In genomic region chr17:50911890-50912289, GRCh38 we compare ENCODE assay signal across 21 cellular contexts. TPM values are rescaled to one million over a fixed set of nuclear protein-coding genes. Genes with fewer than 3 reads are reported as not detected.
DNase-seq lines count a peak whose midpoint lies in the region; ATAC-seq, FAIRE-seq and TF ChIP-seq lines count a peak whose summit lies in the region.
"Had no signal": no experiment of that assay in that cellular context is flagged by ENCODE, and none has a peak within 500 bp of the region (broad histone marks: within the 10 kb centered on the region; RNA-seq: fewer than 3 reads in every experiment).

No MANE protein-coding gene starts in this region.

- TF ChIP-seq CTCF in breast epithelium (IDR thresholded peaks at IDR 0.05) (no peak), MCF 10A (IDR thresholded peaks at IDR 0.05; ENCODE audit: unreplicated experiment) (no peak), HepG2 (CRISPR knock-in tag; IDR thresholded peaks at IDR 0.05) (no peak), D721Med (IDR thresholded peaks at IDR 0.05; ENCODE audit: insufficient read depth, missing control alignments) (no peak), esophagus squamous epithelium (IDR thresholded peaks at IDR 0.05) (no peak)

- POLR2A ChIA-PET in MCF 10A (lab: Yijun Ruan, JAX) (interaction anchor here (0.9 to 2.8 kb wide), 4 partner anchors 11 to 49 kb away, joined by 3 to 15 read pairs (median 4); partner anchors contain the start of gene TOB1), HepG2 (lab: Yijun Ruan, JAX) (interaction anchor here (1.2 to 9.1 kb wide), 5 partner anchors 13 to 47 kb away, joined by 4 to 336 read pairs (median 9); partner anchors contain the start of gene TOB1)

- H3K27ac ChIP-seq in breast epithelium (peak overlapping the region; percentile 49 to 98), HepG2 (ENCODE audit: extremely low read length, insufficient read depth, low read length) (peak overlapping the region; percentile 3), esophagus squamous epithelium (no peak overlapping the region)

- in situ Hi-C loops in HepG2 (cut with HindIII; ENCODE audit: extremely low pct_ligation_motif_present, low pct_unique_long_range_greater_than_20kb) = no loop called here

- no peaks in the 10 kb centered on the region for H3K36me3 ChIP-seq in breast epithelium
- H3K36me3 ChIP-seq in NT2/D1 (ENCODE audit: insufficient read depth, insufficient read length, low read length) = no peaks in the 10 kb centered on the region
- no peaks in the 10 kb centered on the region for H3K36me3 ChIP-seq in HepG2 (replicated peaks in 1 of 2; ENCODE audit: control insufficient read depth in 1 of 2, insufficient read depth in 2 of 2, low read length in 2 of 2)
- H3K36me3 ChIP-seq in esophagus squamous epithelium = no peaks in the 10 kb centered on the region

- no peaks in the 10 kb centered on the region for H3K9me3 Mint-ChIP-seq in MCF 10A (ENCODE audit: unreplicated experiment)
- H3K9me3 Mint-ChIP-seq: stimulated activated memory B cell treated with anti-CD40 and anti-IgM and Interleukin-4, amounts not matched to agents 10 μg/mL and 1 μg/mL and 100 μg/mL, for 72 hours had no signal

- BruUV-seq in MCF 10A (replicated peaks; lab: Mats Ljungman, UMichigan) = no TSS peak
- no TSS peak for BruUV-seq in HepG2 (replicated peaks; lab: Mats Ljungman, UMichigan)

- no peaks in the 10 kb centered on the region for H3K9me3 ChIP-seq in breast epithelium
- H3K9me3 ChIP-seq in NT2/D1 (ENCODE audit: insufficient read depth, low read length) = no peaks in the 10 kb centered on the region
- no peaks in the 10 kb centered on the region for H3K9me3 ChIP-seq in HepG2 (ENCODE audit: low read length)
- H3K9me3 ChIP-seq in esophagus squamous epithelium = no peaks in the 10 kb centered on the region

- H3K4me3 ChIP-seq in breast epithelium = no peak overlapping the region
- no peak overlapping the region for H3K4me3 ChIP-seq in NT2/D1 (ENCODE audit: insufficient read length, low read depth)
- H3K4me3 ChIP-seq in HepG2 (replicated peaks in 1 of 3; ENCODE audit: insufficient read depth in 1 of 3, low read depth in 2 of 3, low read length in 3 of 3) = no peak overlapping the region
- no peak overlapping the region for H3K4me3 ChIP-seq in esophagus squamous epithelium
- H3K4me3 ChIP-seq: lung had no signal

- no peak for TF ChIP-seq POLR2A in breast epithelium (IDR thresholded peaks at IDR 0.05)
- no peak for TF ChIP-seq POLR2A in HepG2 (IDR thresholded peaks at IDR 0.05; ENCODE audit: insufficient read depth in 1 of 2, low read depth in 2 of 2, low read length in 2 of 2)
- TF ChIP-seq POLR2A in esophagus squamous epithelium (IDR thresholded peaks at IDR 0.05) = no peak

- peak overlapping the region; percentile 34 for H3K9ac ChIP-seq in NT2/D1 (ENCODE audit: insufficient read length, low read depth)
- no peak overlapping the region for H3K9ac ChIP-seq in HepG2 (ENCODE audit: insufficient read depth, low read depth, low read length)

- H3K27ac Mint-ChIP-seq in MCF 10A (ENCODE audit: low read depth, unreplicated experiment) = no peak overlapping the region
- H3K27ac Mint-ChIP-seq: stimulated activated memory B cell treated with anti-CD40 and anti-IgM and Interleukin-4, amounts not matched to agents 10 μg/mL and 1 μg/mL and 100 μg/mL, for 72 hours had no signal

- no peak overlapping the region for H2AFZ ChIP-seq in HepG2 (ENCODE audit: low read length)

- no peak overlapping the region for H3K4me2 ChIP-seq in HepG2 (ENCODE audit: low read depth, low read length)

- no peaks in the 10 kb centered on the region for H3K27me3 ChIP-seq in breast epithelium
- no peaks in the 10 kb centered on the region for H3K27me3 ChIP-seq in NT2/D1 (ENCODE audit: insufficient read depth, insufficient read length)
- H3K27me3 ChIP-seq in HepG2 (ENCODE audit: control insufficient read depth in 1 of 2, insufficient read depth in 2 of 2, low read length in 2 of 2) = no peaks in the 10 kb centered on the region
- H3K27me3 ChIP-seq in esophagus squamous epithelium = no peaks in the 10 kb centered on the region

- no peak for TF ChIP-seq RAD21 in HepG2 (CRISPR knock-in tag; IDR thresholded peaks at IDR 0.05)

- no peaks in the 10 kb centered on the region for H4K20me1 ChIP-seq in HepG2 (ENCODE audit: insufficient read depth, low read length)

- no peak for FAIRE-seq in HepG2 (lab: Jason Lieb, UNC)
- no peak for FAIRE-seq in D721Med (lab: Jason Lieb, UNC)

- no peak overlapping the region for H3K4me3 Mint-ChIP-seq in MCF 10A (ENCODE audit: unreplicated experiment)
- H3K4me3 Mint-ChIP-seq: naive B cell; stimulated activated memory B cell treated with anti-CD40 and anti-IgM and Interleukin-4, amounts not matched to agents 10 μg/mL and 1 μg/mL and 100 μg/mL, for 72 hours had no signal

- CTCF ChIA-PET in MCF 10A (lab: Yijun Ruan, JAX) (interaction anchor here (0.7 to 1.2 kb wide), 4 partner anchors 38 to 128 kb away, joined by 3 to 4 read pairs (median 3); no protein-coding TSS in a partner anchor), HepG2 (lab: Yijun Ruan, JAX; ENCODE audit: low intra/inter-chr PET ratio, low total read pairs) (no interaction called here)

- H3K79me2 ChIP-seq in HepG2 (ENCODE audit: insufficient read depth, low read length) = no peaks in the 10 kb centered on the region

- TF ChIP-seq EP300 in HepG2 (IDR thresholded peaks at IDR 0.05; ENCODE audit: low read depth in 2 of 2, low read length in 2 of 2) = no peak
- TF ChIP-seq EP300 in HepG2 (CRISPR knock-in tag; IDR thresholded peaks at IDR 0.05; ENCODE audit: borderline replicate concordance) = no peak

- no peaks in the 10 kb centered on the region for H3K36me3 Mint-ChIP-seq in MCF 10A (ENCODE audit: insufficient read depth, unreplicated experiment)
- H3K36me3 Mint-ChIP-seq: naive B cell; stimulated activated memory B cell treated with anti-CD40 and anti-IgM and Interleukin-4, amounts not matched to agents 10 μg/mL and 1 μg/mL and 100 μg/mL, for 72 hours had no signal

- intact Hi-C loops in breast epithelium (cut with DNase I; ENCODE audit: low total_unique reads) = no loop called here
- intact Hi-C loops in MCF 10A (cut with micrococcal nuclease) = no loop called here
- intact Hi-C loops in HepG2 (cut with micrococcal nuclease; ENCODE audit: unreplicated experiment) = no loop called here
- intact Hi-C loops in esophagus squamous epithelium (cut with DNase I) = no loop called here

- ATAC-seq in HepG2 = no peak
- no peak for ATAC-seq in HG03354 (IDR thresholded peaks at IDR 0.05; ENCODE audit: poor library complexity, severe bottlenecking, unreplicated experiment)
- ATAC-seq: PC-3; stimulated activated memory B cell treated with anti-CD40 and anti-IgM and Interleukin-4, amounts not matched to agents 10 μg/mL and 1 μg/mL and 100 μg/mL, for 72 hours had no signal

- H3K4me1 Mint-ChIP-seq in MCF 10A (ENCODE audit: insufficient read depth, unreplicated experiment) = peaks cover 12% of the 10 kb centered on the region
- H3K4me1 Mint-ChIP-seq: naive B cell had no signal

- WGBS in HepG2 (ENCODE audit: low lambda C conversion rate) = 84% methylated on average over 4 of the region's 4 CpGs
- 83 to 86% methylated on average over 2 of the region's 4 CpGs for WGBS in esophagus squamous epithelium, 2 donors

- DNase-seq in breast epithelium (ENCODE audit: low spot score in 2 of 2) (no peak), MCF 10A (ENCODE audit: unreplicated experiment) (no peak), NT2/D1 (ENCODE audit: low read depth, low spot score) (no peak), HepG2 (ENCODE audit: low spot score) (no peak), NCI-H2029 (lab: John Stamatoyannopoulos, UW) (no peak), D721Med (ENCODE audit: insufficient read length, low spot score) (no peak), esophagus squamous epithelium (lab: John Stamatoyannopoulos, UW) (no peak)
- DNase-seq: activated CD4-positive, alpha-beta T cell treated with anti-CD3 and anti-CD28 coated beads for 1 hour; activated CD8-positive, alpha-beta memory T cell treated with anti-CD3 and anti-CD28 coated beads, Interleukin-2, amount 50 U/mL, for 48 hours; activated gamma-delta T cell; cerebellar nuclear complex; effector memory CD4-positive, alpha-beta T cell; Karpas-422; naive B cell; NCI-H1417 treated with DMSO at 0.1 percent for 48 hours; NCI-H748 treated with DMSO at 0.1 percent for 48 hours; PC-3; T-helper 9 cell had no signal

- no peaks in the 10 kb centered on the region for H3K27me3 Mint-ChIP-seq in MCF 10A (ENCODE audit: insufficient read depth, unreplicated experiment)
- H3K27me3 Mint-ChIP-seq: naive B cell; stimulated activated memory B cell treated with anti-CD40 and anti-IgM and Interleukin-4, amounts not matched to agents 10 μg/mL and 1 μg/mL and 100 μg/mL, for 72 hours had no signal

- H3K4me1 ChIP-seq in breast epithelium (peaks cover 7 to 33% of the 10 kb centered on the region in 2 donors), NT2/D1 (ENCODE audit: insufficient read depth, insufficient read length) (peaks cover 32% of the 10 kb centered on the region), HepG2 (ENCODE audit: insufficient read depth, low read length) (peaks cover 83% of the 10 kb centered on the region), esophagus squamous epithelium (peaks cover 8 to 67% (median 31%) of the 10 kb centered on the region in 3 donors)

RNA-seq across cellular contexts. Expression of gene TOB1, which starts 45.7 kb away (rescaled TPM):
- 100 to 1,000 TPM in 1 of 3 donors, 10 to 100 TPM in 2; 12.6 to 145 (median 54.1) TPM for total RNA-seq in breast epithelium
- total RNA-seq in MCF 10A (2022) = 53.1 and 66.0 TPM in 2 replicates
- 19.4 and 21.9 TPM in 2 replicates for total RNA-seq in HepG2 (2016; rRNA removed; fragmentation: Illumina TruSeq; extraction: Trizol)
- 4.8 and 6.1 TPM in 2 replicates for total RNA-seq in HepG2 (2016; cell fraction: cytosol; rRNA removed; fragmentation: Illumina TruSeq; extraction: Trizol; ENCODE audit: low read depth)
- 15.4 and 18.3 TPM in 2 replicates for total RNA-seq in HepG2 (2016; cell fraction: insoluble cytoplasmic fraction; rRNA removed; fragmentation: Illumina TruSeq; extraction: Trizol)
- total RNA-seq in HepG2 (2016; cell fraction: membrane; rRNA removed; fragmentation: Illumina TruSeq; extraction: Trizol) = 17.3 and 20.5 TPM in 2 replicates
- 32.5 and 39.5 TPM in 2 replicates for total RNA-seq in HepG2 (2016; cell fraction: nucleus; rRNA removed; fragmentation: Illumina TruSeq; extraction: Trizol)
- polyA plus RNA-seq in HepG2 (2011; rRNA removed) = 52.5 and 57.7 TPM in 2 replicates
- polyA plus RNA-seq in HepG2 (2011; cell fraction: cytosol; rRNA removed) = 34.6 and 53.8 TPM in 2 replicates
- polyA plus RNA-seq in HepG2 (2011; cell fraction: nucleus; rRNA removed) = 22.7 and 27.8 TPM in 2 replicates
- polyA plus RNA-seq in HepG2 (2012) = 77.1 and 86.3 TPM in 2 replicates
- polyA plus RNA-seq in HepG2 (2016; cell fraction: cytosol; fragmentation: Illumina TruSeq; extraction: Trizol; ENCODE audit: low read depth) = 11.4 and 11.5 TPM in 2 replicates
- 38.0 and 41.3 TPM in 2 replicates for polyA plus RNA-seq in HepG2 (2016; cell fraction: insoluble cytoplasmic fraction; fragmentation: Illumina TruSeq; extraction: Trizol; ENCODE audit: low read depth)
- polyA plus RNA-seq in HepG2 (2016; cell fraction: membrane; fragmentation: Illumina TruSeq; extraction: Trizol; ENCODE audit: low read depth) = 23.3 and 26.8 TPM in 2 replicates
- polyA plus RNA-seq in HepG2 (2016; cell fraction: nucleus; fragmentation: Illumina TruSeq; extraction: Trizol; ENCODE audit: insufficient read depth, low read depth) = 96.0 and 102 TPM in 2 replicates
- polyA minus RNA-seq in HepG2 (2011; rRNA and poly(A)+ RNA removed; ENCODE audit: low replicate concordance) = 82.9 and 106 TPM in 2 replicates
- 53.5 and 57.1 TPM in 2 replicates for polyA minus RNA-seq in HepG2 (2011; cell fraction: cytosol; rRNA and poly(A)+ RNA removed)
- polyA minus RNA-seq in HepG2 (2011; cell fraction: nucleus; rRNA and poly(A)+ RNA removed) = 28.7 and 29.6 TPM in 2 replicates
- 10 to 100 TPM; 21.5 to 35.9 (median 31.1) TPM for total RNA-seq in esophagus squamous epithelium

Comparison
In these comparisons a context has a peak if more than half of its experiments do, and no peak if none do; other contexts are left out.
1. H3K27ac ChIP-seq: peak in breast epithelium (2 of 2) and HepG2 (single experiment); none in esophagus squamous epithelium (0 of 4).